8 cellular contexts compared by ENCODE assay signal in genomic region chr19:49442354-49442753, GRCh38. TPM values are rescaled to one million over a fixed set of nuclear protein-coding genes. Genes with fewer than 3 reads are reported as not detected.
DNase-seq lines count a peak whose midpoint lies in the region; ATAC-seq and TF ChIP-seq lines count a peak whose summit lies in the region.

No MANE protein-coding gene starts in this region.

- BruUV-seq in PC-9 (replicated peaks; lab: Mats Ljungman, UMichigan): no TSS peak

- CTCF ChIA-PET in PC-9 (lab: Charles Lee): interaction anchor here (0.5 to 0.6 kb wide), 5 partner anchors 13 to 315 kb away, joined by 3 to 16 read pairs (median 7); partner anchors contain the start of gene RCN3

- H3K36me3 ChIP-seq in PC-9 (ENCODE audit: low read depth): no peaks in the 10 kb centered on the region; the same call in 1 of the 2 replicates
- H3K36me3 ChIP-seq in spleen: peaks cover 0 to 14% (median 11%) of the 10 kb centered on the region in 6 donors

- peak; percentile 58 for DNase-seq in NCI-H146 (lab: John Stamatoyannopoulos, UW)
- no peak for DNase-seq in NCI-H146 treated with DMSO at 0.1 percent for 48 hours (lab: John Stamatoyannopoulos, UW; ENCODE audit: unreplicated experiment)
- DNase-seq in PC-9: no peak
- DNase-seq in fibroblast of mammary gland (ENCODE audit: low read depth): no peak
- DNase-seq in spleen: no peak
- DNase-seq in stimulated activated CD4-positive, alpha-beta T cell treated with anti-CD3 and anti-CD28 coated beads, Interleukin-4, amount 100 ng/mL, for 1 hour: no peak

- POLR2A ChIA-PET in PC-9 (lab: Charles Lee; ENCODE audit: unreplicated experiment): interaction anchor here (0.6 to 0.7 kb wide), 4 partner anchors 9 to 198 kb away, joined by 3 to 6 read pairs (median 4); no protein-coding TSS in a partner anchor

- ATAC-seq in GM21717 (IDR thresholded peaks at IDR 0.05; ENCODE audit: unreplicated experiment) (no peak), HG02970 (IDR thresholded peaks at IDR 0.05; ENCODE audit: low FRiP score, unreplicated experiment) (no peak)

- H3K9me2 ChIP-seq in PC-9 (ENCODE audit: insufficient read depth): no peaks in the 10 kb centered on the region

- no peaks in the 10 kb centered on the region for H3K9me3 ChIP-seq in PC-9 (ENCODE audit: insufficient read depth, low read depth)
- no peaks in the 10 kb centered on the region for H3K9me3 ChIP-seq in spleen

- TF ChIP-seq POLR2A in spleen (IDR thresholded peaks at IDR 0.05): no peak

- H3K27ac ChIP-seq in PC-9 (no peak overlapping the region), spleen (peak overlapping the region in 4 of 8 donors; percentile 74 to 87 (median 84))

- H3F3A ChIP-seq in PC-9 (ENCODE audit: insufficient read depth, low read depth): peaks cover 46% of the 10 kb centered on the region

- WGBS in spleen, 5 donors: 5 to 11% (median 10%) methylated on average over 11 of the region's 11 CpGs

- H3K79me2 ChIP-seq in PC-9 (ENCODE audit: low read depth): no peaks in the 10 kb centered on the region

- H3K27me3 ChIP-seq in PC-9 (ENCODE audit: insufficient read depth, low read depth) (peaks cover 37% of the 10 kb centered on the region), spleen (replicated peaks in 1 of 7) (peaks cover 4 to 58% (median 51%) of the 10 kb centered on the region in 7 donors)

- no peaks in the 10 kb centered on the region for H4K20me1 ChIP-seq in PC-9 (ENCODE audit: insufficient read depth)

- TF ChIP-seq CTCF in PC-9 (conservative IDR thresholded peaks at IDR 0.05) (no peak), fibroblast of mammary gland (conservative IDR thresholded peaks at IDR 0.05; ENCODE audit: control insufficient read depth, insufficient read depth, low read depth, low read length) (no peak), spleen (IDR thresholded peaks at IDR 0.05 in 8 of 11, conservative IDR thresholded peaks at IDR 0.05 in 3 of 11) (no peak)

- intact Hi-C loops in PC-9 (cut with micrococcal nuclease; ENCODE audit: unreplicated experiment): loop anchor here (10.0 kb wide), 1 partner anchor 178 kb away; no protein-coding TSS in a partner anchor
- intact Hi-C loops in spleen (cut with DNase I; ENCODE audit: low total_unique reads): loop anchor here (2.0 to 10.0 kb wide), 2 partner anchors 50 to 178 kb away; no protein-coding TSS in a partner anchor

- H3K4me1 ChIP-seq in PC-9 (replicated peaks; ENCODE audit: insufficient read depth) (peaks cover 9% of the 10 kb centered on the region; the same call in 1 of the 2 replicates), spleen (peaks cover 0 to 51% (median 20%) of the 10 kb centered on the region in 6 donors)

- peak overlapping the region; percentile 83; the same call in 1 of the 2 replicates for H3K4me3 ChIP-seq in PC-9
- peak overlapping the region; percentile 68 for H3K4me3 ChIP-seq in fibroblast of mammary gland (ENCODE audit: control insufficient read depth, low read depth, low read length)
- peak overlapping the region in 5 of 8 donors; percentile 65 to 81 (median 75) for H3K4me3 ChIP-seq in spleen

- peak overlapping the region; percentile 89 for H3K4me2 ChIP-seq in PC-9

- H2AFZ ChIP-seq in PC-9: peak overlapping the region; percentile 96

RNA-seq across cellular contexts. Expression of gene SLC17A7, which starts 1.0 kb away (rescaled TPM):
- total RNA-seq in PC-9 (2021) (0.68 and 0.70 TPM in 2 replicates), spleen (under 1 TPM in 2 of 7 donors, not detected in 5; 0.10 to 0.13 TPM)
- polyA plus RNA-seq in spleen: under 1 TPM; 0.07 to 0.12 (median 0.10) TPM

RNA-seq across cellular contexts. Expression of gene PIH1D1, which starts 9.3 kb away (rescaled TPM):
- total RNA-seq in PC-9 (2021) (156 and 184 TPM in 2 replicates), spleen (10 to 100 TPM; 76.0 to 94.3 (median 86.1) TPM)
- polyA plus RNA-seq in spleen: 100 to 1,000 TPM in 2 of 3 donors, 10 to 100 TPM in 1; 85.3 to 140 (median 118) TPM

RNA-seq across cellular contexts. Expression of gene ALDH16A1, which starts 10.7 kb away (rescaled TPM):
- total RNA-seq in PC-9 (2021) (40.9 and 66.8 TPM in 2 replicates), spleen (10 to 100 TPM; 38.7 to 50.2 (median 45.8) TPM)
- 10 to 100 TPM; 54.9 to 99.9 (median 94.9) TPM for polyA plus RNA-seq in spleen

RNA-seq across cellular contexts. Expression of gene GFY, which starts 17.2 kb away (rescaled TPM):
- total RNA-seq in PC-9 (2021): not detected in 2 replicates
- total RNA-seq in spleen: not detected
- not detected for polyA plus RNA-seq in spleen

RNA-seq across cellular contexts. Expression of gene PTH2, which starts 19.1 kb away (rescaled TPM):
- total RNA-seq in PC-9 (2021) (not detected in 2 replicates), spleen (not detected)
- polyA plus RNA-seq in spleen: not detected
